In the genomic region with DNA sequence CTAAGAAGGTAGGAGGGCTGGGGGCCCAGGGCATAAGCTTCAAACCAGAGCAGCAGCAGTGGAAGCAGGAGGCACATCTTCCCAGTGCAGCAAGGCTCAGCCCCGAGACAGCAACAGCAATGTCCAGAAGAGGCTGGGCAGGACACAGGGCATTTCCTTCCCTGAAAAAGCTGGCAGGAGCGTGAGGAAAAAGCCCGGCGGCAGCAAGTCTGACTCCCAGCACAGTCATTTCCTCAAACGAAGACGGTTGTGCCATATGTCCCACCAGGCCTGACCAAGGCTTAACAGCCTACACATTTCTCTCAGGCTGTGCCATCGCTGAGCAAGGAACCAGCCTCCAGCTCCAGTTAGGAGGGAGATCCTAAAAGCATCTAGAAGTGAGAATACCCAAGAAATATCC, we compare ENCODE assay signal across 1 cellular context.
TF ChIP-seq lines count a peak whose summit lies in the region.

No MANE protein-coding gene starts in this region.

TF ChIP-seq in HepG2, 621 proteins besides CTCF, POLR2A, EP300 and RAD21 (continued from another document):
- TF ChIP-seq, protein P1, sequence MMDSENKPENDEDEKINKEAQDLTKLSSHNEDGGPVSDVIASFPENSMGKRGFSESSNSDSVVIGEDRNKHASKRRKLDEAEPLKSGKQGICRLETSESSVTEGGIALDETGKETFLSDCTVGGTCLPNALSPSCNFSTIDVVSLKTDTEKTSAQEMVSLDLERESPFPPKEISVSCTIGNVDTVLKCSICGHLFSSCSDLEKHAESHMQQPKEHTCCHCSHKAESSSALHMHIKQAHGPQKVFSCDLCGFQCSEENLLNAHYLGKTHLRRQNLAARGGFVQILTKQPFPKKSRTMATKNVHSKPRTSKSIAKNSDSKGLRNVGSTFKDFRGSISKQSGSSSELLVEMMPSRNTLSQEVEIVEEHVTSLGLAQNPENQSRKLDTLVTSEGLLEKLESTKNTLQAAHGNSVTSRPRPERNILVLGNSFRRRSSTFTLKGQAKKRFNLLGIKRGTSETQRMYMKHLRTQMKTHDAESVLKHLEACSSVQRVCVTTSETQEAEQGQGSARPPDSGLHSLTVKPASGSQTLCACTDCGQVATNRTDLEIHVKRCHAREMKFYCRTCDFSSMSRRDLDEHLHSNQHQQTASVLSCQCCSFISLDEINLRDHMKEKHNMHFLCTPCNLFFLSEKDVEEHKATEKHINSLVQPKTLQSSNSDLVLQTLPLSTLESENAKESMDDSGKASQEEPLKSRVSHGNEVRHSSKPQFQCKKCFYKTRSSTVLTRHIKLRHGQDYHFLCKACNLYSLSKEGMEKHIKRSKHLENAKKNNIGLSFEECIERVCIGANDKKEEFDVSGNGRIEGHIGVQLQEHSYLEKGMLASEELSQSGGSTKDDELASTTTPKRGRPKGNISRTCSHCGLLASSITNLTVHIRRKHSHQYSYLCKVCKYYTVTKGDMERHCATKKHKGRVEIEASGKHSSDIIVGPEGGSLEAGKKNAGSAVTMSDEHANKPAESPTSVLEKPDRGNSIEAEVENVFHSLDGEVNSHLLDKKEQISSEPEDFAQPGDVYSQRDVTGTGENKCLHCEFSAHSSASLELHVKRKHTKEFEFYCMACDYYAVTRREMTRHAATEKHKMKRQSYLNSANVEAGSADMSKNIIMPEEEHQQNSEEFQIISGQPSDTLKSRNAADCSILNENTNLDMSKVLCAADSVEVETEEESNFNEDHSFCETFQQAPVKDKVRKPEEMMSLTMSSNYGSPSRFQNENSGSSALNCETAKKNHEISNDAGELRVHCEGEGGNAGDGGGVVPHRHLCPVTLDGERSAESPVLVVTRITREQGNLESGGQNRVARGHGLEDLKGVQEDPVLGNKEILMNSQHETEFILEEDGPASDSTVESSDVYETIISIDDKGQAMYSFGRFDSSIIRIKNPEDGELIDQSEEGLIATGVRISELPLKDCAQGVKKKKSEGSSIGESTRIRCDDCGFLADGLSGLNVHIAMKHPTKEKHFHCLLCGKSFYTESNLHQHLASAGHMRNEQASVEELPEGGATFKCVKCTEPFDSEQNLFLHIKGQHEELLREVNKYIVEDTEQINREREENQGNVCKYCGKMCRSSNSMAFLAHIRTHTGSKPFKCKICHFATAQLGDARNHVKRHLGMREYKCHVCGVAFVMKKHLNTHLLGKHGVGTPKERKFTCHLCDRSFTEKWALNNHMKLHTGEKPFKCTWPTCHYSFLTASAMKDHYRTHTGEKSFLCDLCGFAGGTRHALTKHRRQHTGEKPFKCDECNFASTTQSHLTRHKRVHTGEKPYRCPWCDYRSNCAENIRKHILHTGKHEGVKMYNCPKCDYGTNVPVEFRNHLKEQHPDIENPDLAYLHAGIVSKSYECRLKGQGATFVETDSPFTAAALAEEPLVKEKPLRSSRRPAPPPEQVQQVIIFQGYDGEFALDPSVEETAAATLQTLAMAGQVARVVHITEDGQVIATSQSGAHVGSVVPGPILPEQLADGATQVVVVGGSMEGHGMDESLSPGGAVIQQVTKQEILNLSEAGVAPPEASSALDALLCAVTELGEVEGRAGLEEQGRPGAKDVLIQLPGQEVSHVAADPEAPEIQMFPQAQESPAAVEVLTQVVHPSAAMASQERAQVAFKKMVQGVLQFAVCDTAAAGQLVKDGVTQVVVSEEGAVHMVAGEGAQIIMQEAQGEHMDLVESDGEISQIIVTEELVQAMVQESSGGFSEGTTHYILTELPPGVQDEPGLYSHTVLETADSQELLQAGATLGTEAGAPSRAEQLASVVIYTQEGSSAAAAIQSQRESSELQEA (CRISPR knock-in tag; IDR thresholded peaks at IDR 0.05; ENCODE audit: not compliant biosample characterization): no peak
TF ChIP-seq in HepG2: peak in this region for 0.
